33 cellular contexts compared by ENCODE assay signal in genomic region chr2:190449925-190450324, GRCh38.
"Had no signal": no experiment of that assay in that cellular context is flagged by ENCODE, and none has a peak within 500 bp of the region (broad histone marks: within the 10 kb centered on the region; RNA-seq: fewer than 3 reads in every experiment).

No MANE protein-coding gene starts in this region.

- H3K27ac ChIP-seq: KMS-11 had no signal

- H3K36me3 ChIP-seq: MG63 had no signal

- H3K4me3 ChIP-seq: MG63 had no signal

- H3K9me3 ChIP-seq: MG63 had no signal

- DNase-seq: Karpas-422, Kasumi-1, MG63, MM.1S, MV-4-11, NCI-H1048, NCI-H1092, NCI-H1092 treated with DMSO at 0.1 percent for 48 hours, NCI-H1105, NCI-H1105 treated with DMSO at 0.1 percent for 48 hours, NCI-H1417, NCI-H1417 treated with DMSO at 0.1 percent for 48 hours, NCI-H1436, NCI-H1436 treated with DMSO at 0.1 percent for 48 hours, NCI-H146, NCI-H1694, NCI-H1694 treated with DMSO at 0.1 percent for 48 hours, NCI-H187, NCI-H187 treated with DMSO at 0.1 percent for 48 hours, NCI-H1930, NCI-H2029, NCI-H2029 treated with DMSO at 0.1 percent for 48 hours, NCI-H2081, NCI-H2081 treated with DMSO at 0.1 percent for 48 hours, NCI-H2107, NCI-H2227 treated with DMSO at 0.1 percent for 48 hours, NCI-H226, NCI-H345, NCI-H446, NCI-H446 treated with DMSO at 0.1 percent for 48 hours, NCI-H510A, NCI-H510A treated with DMSO at 0.1 percent for 48 hours had no signal
